19 cellular contexts compared by ENCODE assay signal in the genomic region with DNA sequence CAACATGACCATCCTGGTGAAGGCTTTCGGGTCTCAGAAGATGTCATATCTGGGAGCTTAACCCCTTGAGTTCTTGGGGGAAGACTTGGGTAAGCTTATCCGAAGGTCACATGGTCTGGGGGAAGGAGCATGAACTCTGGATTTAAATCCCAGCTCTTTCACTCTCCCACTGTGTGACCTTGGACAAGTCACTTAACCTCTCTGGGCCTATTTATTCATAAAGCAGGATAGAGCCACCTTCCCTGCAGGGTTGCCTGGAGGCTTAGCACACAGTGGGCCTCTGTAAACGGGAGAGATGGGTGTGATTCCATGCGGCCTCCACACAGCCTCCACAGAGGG. TPM values are rescaled to one million over a fixed set of nuclear protein-coding genes. Genes with fewer than 3 reads are reported as not detected.
DNase-seq lines count a peak whose midpoint lies in the region; TF ChIP-seq lines count a peak whose summit lies in the region.
"Had no signal": no experiment of that assay in that cellular context is flagged by ENCODE, and none has a peak within 500 bp of the region (broad histone marks: within the 10 kb centered on the region; RNA-seq: fewer than 3 reads in every experiment).

No MANE protein-coding gene starts in this region.

- no peak overlapping the region for H2BK120ac ChIP-seq in neuronal stem cell (ENCODE audit: low read depth, low read length)

- no peak overlapping the region for H4K8ac ChIP-seq in neuronal stem cell (ENCODE audit: low read depth, low read length)

- H3K36me3 ChIP-seq in ascending aorta (no peaks in the 10 kb centered on the region), neuronal stem cell (replicated peaks in 1 of 2; ENCODE audit: control insufficient read depth in 2 of 2, insufficient read depth in 2 of 2, low read length in 2 of 2) (no peaks in the 10 kb centered on the region), tibial artery (no peaks in the 10 kb centered on the region)
- H3K36me3 ChIP-seq: BE2C, MG63 had no signal

- WGBS in neuronal stem cell (ENCODE audit: extremely low coverage in 2 of 2, insufficient read length in 2 of 2, insufficient replicate concordance in 1 of 2), 2 donors = no CpG with 5 or more reads among the region's 4 CpGs

- H2AFZ ChIP-seq in neuronal stem cell (ENCODE audit: low read length) = no peak overlapping the region

- no peak overlapping the region for H3K14ac ChIP-seq in neuronal stem cell (ENCODE audit: low read length)

- H3K4me1 ChIP-seq in ascending aorta (peaks cover 12 to 23% of the 10 kb centered on the region in 2 donors), neuronal stem cell (ENCODE audit: control insufficient read depth in 2 of 2, insufficient read depth in 1 of 2, low read depth in 1 of 2, low read length in 2 of 2) (peaks cover 2 to 6% of the 10 kb centered on the region in 2 donors), tibial artery (peaks cover 0 to 67% (median 52%) of the 10 kb centered on the region in 4 donors)
- H3K4me1 ChIP-seq: BE2C had no signal

- DNase-seq in ascending aorta (ENCODE audit: low spot score in 2 of 2) (no peak), epithelial cell of prostate (ENCODE audit: low read depth, low spot score) (no peak), neuronal stem cell (ENCODE audit: low spot score) (no peak), tibial artery (no peak), amniotic stem cell (lab: John Stamatoyannopoulos, UW) (no peak), NCI-H748 (lab: John Stamatoyannopoulos, UW; ENCODE audit: unreplicated experiment) (no peak)
- DNase-seq in stimulated activated CD8-positive, alpha-beta memory T cell treated with anti-CD3 and anti-CD28 coated beads, Interleukin-4, amount 100 ng/mL, for 48 hours = no peak
- DNase-seq: activated CD8-positive, alpha-beta T cell treated with anti-CD3 and anti-CD28 coated beads, Interleukin-2, amount 10 ng/mL, durations not matched to agents 7 days and 5 days; activated naive CD8-positive, alpha-beta T cell treated with anti-CD3 and anti-CD28 coated beads, Interleukin-2, amount 50 U/mL, for 24 hours; activated T-cell treated with anti-CD3 and anti-CD28 coated beads, Interleukin-2, amount 50 U/mL, for 72 hours; BE2C; cerebellar nuclear complex; GDM1; NCI-H1694; retina; SHP77; T-helper 17 cell had no signal

- H2BK5ac ChIP-seq in neuronal stem cell (ENCODE audit: low read length) = no peak overlapping the region

- no peak overlapping the region for H3K4ac ChIP-seq in neuronal stem cell (ENCODE audit: low read length)

- H2AK5ac ChIP-seq in neuronal stem cell (ENCODE audit: low read depth, low read length) = peak overlapping the region; percentile 11

- H2BK15ac ChIP-seq in neuronal stem cell (ENCODE audit: low read length) = no peak overlapping the region

- no peak overlapping the region for H3K18ac ChIP-seq in neuronal stem cell (ENCODE audit: low read length)

- intact Hi-C loops in ascending aorta (cut with DNase I) = no loop called here
- intact Hi-C loops in tibial artery (cut with DNase I; ENCODE audit: low total_unique reads) = no loop called here

- H3K23ac ChIP-seq in neuronal stem cell (ENCODE audit: low read depth, low read length, poor library complexity) = no peak overlapping the region

- H2BK12ac ChIP-seq in neuronal stem cell (ENCODE audit: low read length) = no peak overlapping the region

- H3K27me3 ChIP-seq in ascending aorta (no peaks in the 10 kb centered on the region), neuronal stem cell (ENCODE audit: control insufficient read depth in 3 of 3, insufficient read depth in 3 of 3, low read depth in 1 of 3, low read length in 3 of 3) (peaks cover 0 to 4% (median 0%) of the 10 kb centered on the region in 3 experiments), tibial artery (no peaks in the 10 kb centered on the region)
- H3K27me3 ChIP-seq: BE2C, MG63 had no signal

- H3K4me2 ChIP-seq in neuronal stem cell (ENCODE audit: insufficient read depth, low read length, poor library complexity, severe bottlenecking) = no peak overlapping the region

- H3K4me3 ChIP-seq in ascending aorta (no peak overlapping the region), neuronal stem cell (ENCODE audit: low read length in 2 of 2) (no peak overlapping the region), tibial artery (no peak overlapping the region)
- H3K4me3 ChIP-seq: MG63 had no signal

- TF ChIP-seq CTCF in ascending aorta (IDR thresholded peaks at IDR 0.05) (no peak), tibial artery (IDR thresholded peaks at IDR 0.05) (no peak)

- H3K9ac ChIP-seq in neuronal stem cell (ENCODE audit: low read depth, low read length, poor library complexity) = no peak overlapping the region

- H3K27ac ChIP-seq in ascending aorta = peak overlapping the region; percentile 78 to 92
- peak overlapping the region; percentile 47 for H3K27ac ChIP-seq in epithelial cell of prostate
- H3K27ac ChIP-seq in neuronal stem cell (replicated peaks; ENCODE audit: low read length) = no peak overlapping the region
- H3K27ac ChIP-seq in tibial artery = peak overlapping the region; percentile 88 to 100

- no peak overlapping the region for H4K91ac ChIP-seq in neuronal stem cell (ENCODE audit: low read depth, low read length, poor library complexity)

- H3K79me1 ChIP-seq in neuronal stem cell (ENCODE audit: low read depth, low read length) = no peaks in the 10 kb centered on the region

- H3K9me3 ChIP-seq in ascending aorta (no peaks in the 10 kb centered on the region), neuronal stem cell (replicated peaks in 1 of 2; ENCODE audit: control insufficient read depth in 2 of 2, insufficient read depth in 1 of 2, low read depth in 1 of 2, low read length in 2 of 2) (no peaks in the 10 kb centered on the region), tibial artery (no peaks in the 10 kb centered on the region)
- H3K9me3 ChIP-seq: BE2C, MG63 had no signal

RNA-seq across cellular contexts. Expression of a gene that starts 8.2 kb away (rescaled TPM):
- total RNA-seq in ascending aorta = 177 TPM
- 14.6 TPM for polyA plus RNA-seq in neuronal stem cell (2013, experiment 1 of 2)
- polyA plus RNA-seq in neuronal stem cell (2013, experiment 2 of 2) = 14.8 TPM
- total RNA-seq: activated CD8-positive, alpha-beta T cell treated with anti-CD3 and anti-CD28 coated beads, Interleukin-2, amount 10 ng/mL, durations not matched to agents 7 days and 5 days; activated T-cell treated with anti-CD3 and anti-CD28 coated beads, Interleukin-2, amount 50 U/mL, for 72 hours; natural killer cell treated with Interleukin-12 subunit alpha and Interleukin-12 subunit beta and Interleukin-15 and Interleukin-18, amount 100 ng/mL, for 72 hours had no signal
